Comparison of ENCODE assay signal across 12 cellular contexts in genomic region chr5:96880402-96881164, GRCh38. TPM values are rescaled to one million over a fixed set of nuclear protein-coding genes. Genes with fewer than 3 reads are reported as not detected.
DNase-seq lines count a peak whose midpoint lies in the region; ATAC-seq and TF ChIP-seq lines count a peak whose summit lies in the region.
"Had no signal": no experiment of that assay in that cellular context is flagged by ENCODE, and none has a peak within 500 bp of the region (broad histone marks: within the 10 kb centered on the region; RNA-seq: fewer than 3 reads in every experiment).

No MANE protein-coding gene starts in this region.

- TF ChIP-seq EP300 in transverse colon (IDR thresholded peaks at IDR 0.05; ENCODE audit: low read depth), result no peak

- in situ Hi-C loops in transverse colon (cut with MboI; ENCODE audit: low pct_ligation_motif_present in 1 of 4, low pct_unique_long_range_greater_than_20kb in 1 of 4, low sequenced_read_pairs in 3 of 4), result no loop called here

- H3K9me3 Mint-ChIP-seq in activated T-cell treated with anti-CD3 and anti-CD28 coated beads, Interleukin-2, amount 50 U/mL, for 72 hours, result no peaks in the 10 kb centered on the region

- H3K9me3 ChIP-seq in transverse colon, result no peaks in the 10 kb centered on the region

- peaks cover 22 to 40% of the 10 kb centered on the region in 2 donors for H3K36me3 Mint-ChIP-seq in activated T-cell treated with anti-CD3 and anti-CD28 coated beads, Interleukin-2, amount 50 U/mL, for 72 hours (ENCODE audit: insufficient read depth in 2 of 2)

- WGBS in transverse colon (ENCODE audit: low coverage in 1 of 2), 2 donors, result 75 to 86% methylated on average over 4 of the region's 4 CpGs

- H3K27me3 Mint-ChIP-seq in activated T-cell treated with anti-CD3 and anti-CD28 coated beads, Interleukin-2, amount 50 U/mL, for 72 hours (ENCODE audit: low read depth), result no peaks in the 10 kb centered on the region

- H3K4me3 ChIP-seq in transverse colon, result no peak overlapping the region

- intact Hi-C loops in transverse colon (cut with DNase I; ENCODE audit: low total_unique reads), result no loop called here

- ATAC-seq in activated T-cell treated with anti-CD3 and anti-CD28 coated beads, Interleukin-2, amount 50 U/mL, for 72 hours (replicated peaks in 1 of 2), result no peak

- TF ChIP-seq POLR2A in transverse colon (IDR thresholded peaks at IDR 0.05), result no peak

- H3K27ac Mint-ChIP-seq in activated T-cell treated with anti-CD3 and anti-CD28 coated beads, Interleukin-2, amount 50 U/mL, for 72 hours, result peak overlapping the region; percentile 64

- TF ChIP-seq CTCF in transverse colon (IDR thresholded peaks at IDR 0.05), result no peak

- peak overlapping the region; percentile 63 to 74 for H3K4me3 Mint-ChIP-seq in activated T-cell treated with anti-CD3 and anti-CD28 coated beads, Interleukin-2, amount 50 U/mL, for 72 hours

- H3K27ac ChIP-seq in epithelial cell of prostate (peak overlapping the region; percentile 77), transverse colon (peak overlapping the region in 3 of 4 donors; percentile 23 to 47 (median 27))
- H3K27ac ChIP-seq: C4-2B had no signal

- H3K4me1 Mint-ChIP-seq in activated T-cell treated with anti-CD3 and anti-CD28 coated beads, Interleukin-2, amount 50 U/mL, for 72 hours (ENCODE audit: low read depth), result peaks cover 75% of the 10 kb centered on the region

- no peak for DNase-seq in activated T-cell treated with anti-CD3 and anti-CD28 coated beads, Interleukin-2, amount 50 U/mL, for 72 hours
- no peak for DNase-seq in activated T-cell treated with anti-CD3 and anti-CD28 coated beads, Interleukin-2, amount 50 U/mL, for 48 hours
- DNase-seq in RPMI7951 (ENCODE audit: low read depth), result peak; percentile 66
- DNase-seq in epithelial cell of prostate (ENCODE audit: low read depth, low spot score), result peak; percentile 39
- no peak for DNase-seq in transverse colon
- no peak for DNase-seq in NCI-H1417 treated with DMSO at 0.1 percent for 48 hours (lab: John Stamatoyannopoulos, UW)
- DNase-seq in stimulated activated CD4-positive, alpha-beta T cell treated with anti-CD3 and anti-CD28 coated beads, Interleukin-4, amount 100 ng/mL, for 4 hours, result no peak
- no peak for DNase-seq in NCI-H1694 (lab: John Stamatoyannopoulos, UW)
- DNase-seq: foreskin melanocyte; NCI-H1436 treated with DMSO at 0.1 percent for 48 hours; stimulated activated CD4-positive, alpha-beta T cell treated with anti-CD3 and anti-CD28 coated beads, Interleukin-12 subunit alpha, Interleukin-12 subunit beta, amount 100 ng/mL, for 4 hours had no signal

- no peaks in the 10 kb centered on the region for H3K27me3 ChIP-seq in transverse colon

- no peaks in the 10 kb centered on the region for H3K36me3 ChIP-seq in transverse colon

- H3K4me1 ChIP-seq in transverse colon, result peaks cover 9 to 60% (median 20%) of the 10 kb centered on the region in 4 donors

RNA-seq across cellular contexts. Expression of gene ERAP2, which starts 4.3 kb away (rescaled TPM):
- 100 to 1,000 TPM in 1 of 2 donors, 10 to 100 TPM in 1; 92.1 to 133 TPM for total RNA-seq in activated T-cell treated with anti-CD3 and anti-CD28 coated beads, Interleukin-2, amount 50 U/mL, for 72 hours
- 136 and 159 TPM in 2 replicates for total RNA-seq in RPMI7951 (2014; rRNA removed; shearing (Covaris generic))
- 10 to 100 TPM in 3 of 4 donors, 1 to 10 TPM in 1; 7.1 to 39.1 (median 33.1) TPM for total RNA-seq in transverse colon

RNA-seq across cellular contexts. Expression of gene LNPEP, which starts 55.3 kb away (rescaled TPM):
- total RNA-seq in activated T-cell treated with anti-CD3 and anti-CD28 coated beads, Interleukin-2, amount 50 U/mL, for 72 hours, result 10 to 100 TPM; 75.7 to 80.3 TPM
- 17.3 and 22.3 TPM in 2 replicates for total RNA-seq in RPMI7951 (2014; rRNA removed; shearing (Covaris generic))
- total RNA-seq in transverse colon, result 10 to 100 TPM in 3 of 4 donors, 1 to 10 TPM in 1; 7.2 to 40.5 (median 34.8) TPM

Comparison
In these comparisons a context has a peak if more than half of its experiments do, and no peak if none do; other contexts are left out.
1. DNase-seq: peak in RPMI7951 (single experiment) and epithelial cell of prostate (single experiment); none in activated T-cell treated with anti-CD3 and anti-CD28 coated beads, Interleukin-2, amount 50 U/mL, for 72 hours (0 of 2), activated T-cell treated with anti-CD3 and anti-CD28 coated beads, Interleukin-2, amount 50 U/mL, for 48 hours (0 of 2), transverse colon (single experiment), NCI-H1417 treated with DMSO at 0.1 percent for 48 hours (single experiment), stimulated activated CD4-positive, alpha-beta T cell treated with anti-CD3 and anti-CD28 coated beads, Interleukin-4, amount 100 ng/mL, for 4 hours (0 of 2) and NCI-H1694 (single experiment).